In the genomic region with DNA sequence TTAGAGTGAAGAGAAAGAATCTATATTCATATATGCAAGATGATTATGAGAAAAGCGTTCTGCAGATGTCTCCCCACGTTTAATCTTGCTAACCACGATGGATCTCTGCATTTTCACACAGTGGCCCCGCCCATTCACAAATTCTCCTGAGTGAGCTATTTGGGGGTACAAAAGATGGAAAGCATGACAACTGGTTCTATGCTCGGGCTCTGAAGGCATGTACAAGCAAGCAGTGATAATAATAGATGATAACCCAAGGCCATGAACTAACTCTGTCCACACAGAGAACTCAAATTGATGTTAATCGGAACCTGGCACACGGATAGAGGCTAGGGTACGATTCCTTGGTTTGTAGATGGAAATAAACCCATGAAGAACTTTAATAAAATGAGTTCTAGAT, we compare ENCODE assay signal across 26 cellular contexts.
"Had no signal": no experiment of that assay in that cellular context is flagged by ENCODE, and none has a peak within 500 bp of the region (broad histone marks: within the 10 kb centered on the region; RNA-seq: fewer than 3 reads in every experiment).

No MANE protein-coding gene starts in this region.

- H3K36me3 ChIP-seq: breast epithelium, gastroesophageal sphincter, pancreas, right atrium auricular region, spleen, suprapubic skin, transverse colon, WERI-Rb-1 had no signal

- H3K4me1 ChIP-seq: breast epithelium, gastroesophageal sphincter, pancreas, psoas muscle, right atrium auricular region, suprapubic skin, transverse colon had no signal

- H3K27me3 ChIP-seq: breast epithelium, gastroesophageal sphincter, pancreas, right atrium auricular region, spleen, suprapubic skin, transverse colon had no signal

- H3K27ac ChIP-seq: breast epithelium, gastroesophageal sphincter, pancreas, psoas muscle, right atrium auricular region, spleen, suprapubic skin, transverse colon, WERI-Rb-1 had no signal

- H3K9me3 ChIP-seq: breast epithelium, gastroesophageal sphincter, pancreas, psoas muscle, right atrium auricular region, spleen, suprapubic skin, transverse colon had no signal

- DNase-seq: activated CD4-positive, alpha-beta T cell treated with anti-CD3 and anti-CD28 coated beads for 48 hours; activated CD4-positive, alpha-beta T cell treated with anti-CD3 and anti-CD28 coated beads, Interleukin-2, amount 50 U/mL, for 48 hours; activated CD8-positive, alpha-beta memory T cell treated with anti-CD3 and anti-CD28 coated beads, Interleukin-2, amount 50 U/mL, for 4 hours; activated gamma-delta T cell treated with Interleukin-2 at 50 U/mL for 16 hours; activated naive CD4-positive, alpha-beta T cell treated with anti-CD3 and anti-CD28 coated beads, Interleukin-2, amount 50 U/mL, for 16 hours; activated T-cell treated with anti-CD3 and anti-CD28 coated beads, Interleukin-2, amount 50 U/mL, for 4 hours; amniotic stem cell; central memory CD4-positive, alpha-beta T cell; effector memory CD8-positive, alpha-beta T cell; erythroblast; head of caudate nucleus; left colon; mammary epithelial cell; naive B cell; pancreas; psoas muscle; spleen; stimulated activated naive CD4-positive, alpha-beta T cell; SW 1271; T1000; transverse colon; WERI-Rb-1 had no signal

- H3K4me3 ChIP-seq: breast epithelium, gastroesophageal sphincter, pancreas, psoas muscle, right atrium auricular region, spleen, suprapubic skin, transverse colon had no signal
